Comparison of ENCODE assay signal across 26 cellular contexts in the genomic region with DNA sequence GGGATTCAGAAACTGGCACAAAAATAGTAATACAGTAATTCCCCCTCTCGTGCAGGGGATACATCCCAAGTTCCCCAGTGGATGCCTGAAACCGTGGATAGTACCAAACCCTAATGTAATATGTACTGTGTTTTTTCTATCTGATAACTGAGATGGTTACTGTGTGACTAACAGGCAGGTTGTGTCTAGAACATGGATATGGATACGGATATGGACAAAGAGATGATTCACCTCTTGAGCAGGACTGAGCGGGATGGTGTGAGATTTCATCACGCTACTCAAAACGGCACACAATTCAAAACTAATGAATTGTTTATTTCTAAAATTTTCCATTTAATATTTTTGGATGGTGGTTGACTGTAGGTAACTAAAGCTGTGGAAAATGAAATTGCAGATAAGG. TPM values are rescaled to one million over a fixed set of nuclear protein-coding genes. Genes with fewer than 3 reads are reported as not detected.
DNase-seq lines count a peak whose midpoint lies in the region; ATAC-seq, FAIRE-seq and TF ChIP-seq lines count a peak whose summit lies in the region.
"Had no signal": no experiment of that assay in that cellular context is flagged by ENCODE, and none has a peak within 500 bp of the region (broad histone marks: within the 10 kb centered on the region; RNA-seq: fewer than 3 reads in every experiment).

No MANE protein-coding gene starts in this region.

- H3K14ac ChIP-seq in IMR-90 (replicated peaks; ENCODE audit: low read depth, low read length) = no peak overlapping the region

- H2BK120ac ChIP-seq in IMR-90 (ENCODE audit: low read depth, low read length) = no peak overlapping the region

- H3K4me2 ChIP-seq in IMR-90 (ENCODE audit: low read depth, low read length) = no peak overlapping the region
- H3K4me2 ChIP-seq in keratinocyte (ENCODE audit: control insufficient read depth, extremely low read depth, insufficient read depth, low read depth, low read length) = peak overlapping the region; percentile 81
- H3K4me2 ChIP-seq: GM23338, KMS-11 had no signal

- H2AK9ac ChIP-seq in IMR-90 (replicated peaks; ENCODE audit: low read depth, low read length, poor library complexity) = no peak overlapping the region

- TF ChIP-seq POLR2A in IMR-90 (IDR thresholded peaks at IDR 0.05; ENCODE audit: low read depth, low read length) (no peak), stomach (IDR thresholded peaks at IDR 0.05) (no peak)

- POLR2A ChIA-PET in IMR-90 (lab: Charles Lee; ENCODE audit: unreplicated experiment) = no interaction called here

- H3K9me3 ChIP-seq in IMR-90 (ENCODE audit: control insufficient read depth, insufficient read depth, low read length) = no peaks in the 10 kb centered on the region
- H3K9me3 ChIP-seq in keratinocyte (ENCODE audit: control insufficient read depth, low read depth, low read length) = no peaks in the 10 kb centered on the region
- no peaks in the 10 kb centered on the region for H3K9me3 ChIP-seq in stomach
- H3K9me3 ChIP-seq: gastrocnemius medialis, mucosa of descending colon, SJSA1, upper lobe of right lung had no signal

- H4K20me1 ChIP-seq in IMR-90 (ENCODE audit: insufficient read depth, low read length) (peaks cover 10% of the 10 kb centered on the region), keratinocyte (ENCODE audit: control insufficient read depth, extremely low read depth, insufficient read depth, low read length) (no peaks in the 10 kb centered on the region)

- H3K36me3 ChIP-seq in IMR-90 (ENCODE audit: control insufficient read depth, insufficient read depth, low read length) = peaks cover 57% of the 10 kb centered on the region
- peaks cover 37 to 63% of the 10 kb centered on the region in 2 experiments for H3K36me3 ChIP-seq in keratinocyte (ENCODE audit: control insufficient read depth in 2 of 2, extremely low read depth in 1 of 2, insufficient read depth in 2 of 2, low read length in 2 of 2)
- peaks cover 57 to 78% (median 70%) of the 10 kb centered on the region in 4 donors for H3K36me3 ChIP-seq in stomach

- H4K91ac ChIP-seq in IMR-90 (ENCODE audit: insufficient read depth, low read depth, low read length) = no peak overlapping the region

- dilution Hi-C loops in IMR-90 (cut with HindIII; ENCODE audit: low sequenced_read_pairs, unreplicated experiment) = no loop called here
- dilution Hi-C loops in keratinocyte (cut with MboI; ENCODE audit: extremely low pct_ligation_motif_present, low sequenced_read_pairs) = no loop called here

- no peak overlapping the region for H3K18ac ChIP-seq in IMR-90 (ENCODE audit: low read depth, low read length)

- H2AK5ac ChIP-seq in IMR-90 (ENCODE audit: low read depth, low read length) = no peak overlapping the region

- in situ Hi-C loops in IMR-90 (cut with MboI; ENCODE audit: low sequenced_read_pairs) = loop anchor here (25.0 kb wide), 2 partner anchors 759 to 1641 kb away; partner anchors contain the start of gene SMAD4

- H2AFZ ChIP-seq in IMR-90 (replicated peaks; ENCODE audit: low read length, poor library complexity) (no peak overlapping the region), keratinocyte (ENCODE audit: control insufficient read depth, low read length) (peak overlapping the region; percentile 11)
- H2AFZ ChIP-seq: GM23338 had no signal

- peak; percentile 13 for DNase-seq in DMS53 treated with DMSO at 0.1 percent for 48 hours (lab: John Stamatoyannopoulos, UW; ENCODE audit: unreplicated experiment)
- peak; percentile 74 for DNase-seq in IMR-90
- peak; percentile 46 to 91 for DNase-seq in cardiac fibroblast (ENCODE audit: low read depth in 2 of 2)
- no peak for DNase-seq in keratinocyte (ENCODE audit: low read depth, low spot score)
- DNase-seq in urothelium cell line (ENCODE audit: low spot score) = no peak
- no peak for DNase-seq in HK-2 (ENCODE audit: unreplicated experiment)
- DNase-seq in stomach = no peak
- DNase-seq: activated effector memory CD4-positive, alpha-beta T cell treated with Interleukin-2 at 50 U/mL for 16 hours; CD4-positive, alpha-beta memory T cell; DMS79; effector memory CD8-positive, alpha-beta T cell; gastrocnemius medialis; mucosa of descending colon; NCI-H1092 treated with DMSO at 0.1 percent for 48 hours; NCI-H2107; NCI-H526; stimulated activated naive CD4-positive, alpha-beta T cell treated with Interleukin-2 at 50 U/mL for 16 hours; T-helper 9 cell; upper lobe of right lung had no signal

- no peak overlapping the region for H2BK5ac ChIP-seq in IMR-90 (ENCODE audit: low read depth, low read length, poor library complexity, severe bottlenecking)

- no peak for TF ChIP-seq CTCF in IMR-90 (conservative IDR thresholded peaks at IDR 0.05; ENCODE audit: low read depth, low read length)
- TF ChIP-seq CTCF in cardiac fibroblast (IDR thresholded peaks at IDR 0.05; ENCODE audit: low read depth, low read length) = no peak
- TF ChIP-seq CTCF in keratinocyte (optimal IDR thresholded peaks at IDR 0.05 in 1 of 3, IDR thresholded peaks at IDR 0.05 in 1 of 3, conservative IDR thresholded peaks at IDR 0.05 in 1 of 3; ENCODE audit: extremely low read depth in 1 of 3, insufficient read depth in 2 of 3, low read length in 3 of 3) = no peak
- TF ChIP-seq CTCF in stomach (IDR thresholded peaks at IDR 0.05) = no peak

- H3K4me3 ChIP-seq in IMR-90 (ENCODE audit: insufficient read depth, low read depth, low read length) (no peak overlapping the region), cardiac fibroblast (replicated peaks in 1 of 2; ENCODE audit: low read depth in 2 of 2, low read length in 2 of 2) (no peak overlapping the region), keratinocyte (ENCODE audit: control insufficient read depth in 2 of 3, extremely low read depth in 1 of 3, insufficient read depth in 2 of 3, low read depth in 1 of 3, low read length in 3 of 3) (peak overlapping the region in 2 of 3 experiments; percentile 19 to 100), stomach (no peak overlapping the region)
- H3K4me3 ChIP-seq: gastrocnemius medialis, GM23338, mucosa of descending colon, SJSA1, upper lobe of right lung had no signal

- H3K79me1 ChIP-seq in IMR-90 (ENCODE audit: low read depth in 1 of 2, low read length in 2 of 2) = peaks cover 16 to 55% of the 10 kb centered on the region in 2 experiments

- CTCF ChIA-PET in IMR-90 (lab: Yijun Ruan, JAX) = no interaction called here

- WGBS in IMR-90 (ENCODE audit: extremely low coverage in 2 of 2, insufficient read length in 1 of 2), 2 experiments = no CpG with 5 or more reads among the region's 6 CpGs
- WGBS in stomach, 5 donors = 79 to 89% (median 83%) methylated on average over 6 of the region's 6 CpGs

- no peak overlapping the region for H3K23ac ChIP-seq in IMR-90 (ENCODE audit: low read depth, low read length)

- peak; percentile 79 for FAIRE-seq in keratinocyte (lab: Jason Lieb, UNC)
- FAIRE-seq in urothelium cell line (lab: Jason Lieb, UNC) = no peak

- H3K27me3 ChIP-seq in IMR-90 (ENCODE audit: control insufficient read depth, insufficient read depth, low read length) (no peaks in the 10 kb centered on the region), keratinocyte (ENCODE audit: control insufficient read depth, extremely low read depth, insufficient read depth, low read length) (no peaks in the 10 kb centered on the region), stomach (no peaks in the 10 kb centered on the region)
- H3K27me3 ChIP-seq: gastrocnemius medialis, SJSA1, upper lobe of right lung had no signal

- intact Hi-C loops in IMR-90 (cut with micrococcal nuclease) = no loop called here
- intact Hi-C loops in stomach (cut with DNase I; ENCODE audit: low total_unique reads) = no loop called here

- H3K79me2 ChIP-seq in keratinocyte (ENCODE audit: control insufficient read depth, insufficient read depth, low read length) = peaks cover 60% of the 10 kb centered on the region

- no peak overlapping the region for H2BK20ac ChIP-seq in IMR-90 (ENCODE audit: low read depth, low read length)

- H3K4ac ChIP-seq in IMR-90 (ENCODE audit: low read depth, low read length) = no peak overlapping the region

- no peak overlapping the region for H3K56ac ChIP-seq in IMR-90 (ENCODE audit: extremely low read depth, insufficient read depth, low read length)

- no TSS peak for BruUV-seq in IMR-90 (replicated peaks; lab: Mats Ljungman, UMichigan)

- H3K27ac ChIP-seq in IMR-90 (ENCODE audit: insufficient read depth, low read length) = no peak overlapping the region
- H3K27ac ChIP-seq in keratinocyte (ENCODE audit: control insufficient read depth, insufficient read depth, low read length) = peak overlapping the region; percentile 93
- H3K27ac ChIP-seq in stomach = no peak overlapping the region
- H3K27ac ChIP-seq: gastrocnemius medialis, HL-60, KMS-11, SJSA1, upper lobe of right lung had no signal

- H4K5ac ChIP-seq in IMR-90 (ENCODE audit: low read depth, low read length) = no peak overlapping the region

- no peak overlapping the region for H3K9ac ChIP-seq in IMR-90 (ENCODE audit: low read depth, low read length)
- peak overlapping the region; percentile 60 for H3K9ac ChIP-seq in keratinocyte (ENCODE audit: control insufficient read depth, extremely low read depth, insufficient read depth, low read length)
- H3K9ac ChIP-seq: KMS-11 had no signal

- H3K4me1 ChIP-seq in IMR-90 (ENCODE audit: control insufficient read depth, insufficient read depth, low read length) (peaks cover 6% of the 10 kb centered on the region), keratinocyte (ENCODE audit: control insufficient read depth, extremely low read depth, insufficient read depth, low read length) (peaks cover 35% of the 10 kb centered on the region), stomach (peaks cover 24 to 47% (median 37%) of the 10 kb centered on the region in 4 donors)

- no peak overlapping the region for H4K8ac ChIP-seq in IMR-90 (ENCODE audit: low read depth in 2 of 2, low read length in 2 of 2)

- TF ChIP-seq RAD21 in IMR-90 (IDR thresholded peaks at IDR 0.05; ENCODE audit: low read length) = no peak

- TF ChIP-seq EP300 in stomach (IDR thresholded peaks at IDR 0.05) = no peak

- H3K9me1 ChIP-seq in IMR-90 (ENCODE audit: insufficient read depth, low read length) = peaks cover 17% of the 10 kb centered on the region; the same call in 1 of the 2 replicates
- peaks cover 3% of the 10 kb centered on the region for H3K9me1 ChIP-seq in keratinocyte (ENCODE audit: control insufficient read depth, extremely low read depth, insufficient read depth, low read length)

- ATAC-seq in IMR-90 (ENCODE audit: low read depth) (no peak), HG03457 (IDR thresholded peaks at IDR 0.05; ENCODE audit: unreplicated experiment) (no peak)
- ATAC-seq: activated CD4-positive, CD25-positive, alpha-beta regulatory T cell treated with anti-CD3 and anti-CD28 coated beads, Interleukin-2, amount 50 U/mL, for 24 hours; effector memory CD8-positive, alpha-beta T cell; gastrocnemius medialis; GM23338; left lobe of liver; mucosa of descending colon; upper lobe of right lung had no signal

- no peak overlapping the region for H2BK15ac ChIP-seq in IMR-90 (ENCODE audit: low read depth, low read length)

RNA-seq across cellular contexts. Expression of gene MBD1, which starts 3.4 kb away (rescaled TPM):
- total RNA-seq in IMR-90 (2012; rRNA removed) (31.7 TPM in 2 replicates), stomach (100 to 1,000 TPM in 1 of 5 donors, 10 to 100 TPM in 4; 54.6 to 162 (median 74.7) TPM)
- polyA plus RNA-seq in IMR-90 (2012; rRNA removed) (56.5 and 61.3 TPM in 2 replicates), keratinocyte (64.2 to 77.5 TPM (median 73.9 TPM) in 3 replicates), stomach (10 to 100 TPM; 27.0 to 32.2 (median 30.0) TPM)
- 50.3 and 57.0 TPM in 2 replicates for polyA plus RNA-seq in IMR-90 (2012; cell fraction: cytosol; rRNA removed)
- 228 and 398 TPM in 2 replicates for polyA plus RNA-seq in IMR-90 (2012; cell fraction: nucleus; rRNA removed; ENCODE audit: low replicate concordance)
- polyA plus RNA-seq in keratinocyte (2011; ENCODE audit: low read depth) = 50.0 TPM
- 46.4 and 65.0 TPM in 2 replicates for polyA plus RNA-seq in keratinocyte (2011; cell fraction: cytosol; rRNA removed)
- polyA plus RNA-seq in keratinocyte (2011; cell fraction: nucleus; rRNA removed) = 196 TPM in 2 replicates
- polyA plus RNA-seq in keratinocyte (2012; ENCODE audit: low replicate concordance) = 56.9 and 76.5 TPM in 2 replicates
- polyA minus RNA-seq in keratinocyte = 53.6 to 123 TPM (median 64.1 TPM) in 3 replicates
- 95.5 TPM for polyA minus RNA-seq in keratinocyte (2011; cell fraction: cytosol; rRNA and poly(A)+ RNA removed)
- polyA minus RNA-seq in keratinocyte (2011; cell fraction: nucleus; rRNA and poly(A)+ RNA removed) = 75.7 and 78.0 TPM in 2 replicates

RNA-seq across cellular contexts. Expression of gene CXXC1, which starts 9.6 kb away (rescaled TPM):
- 24.0 and 29.4 TPM in 2 replicates for total RNA-seq in IMR-90 (2012; rRNA removed)
- polyA plus RNA-seq in IMR-90 (2012; rRNA removed) = 66.2 and 81.6 TPM in 2 replicates
- 57.6 and 61.0 TPM in 2 replicates for polyA plus RNA-seq in IMR-90 (2012; cell fraction: cytosol; rRNA removed)
- 342 and 639 TPM in 2 replicates for polyA plus RNA-seq in IMR-90 (2012; cell fraction: nucleus; rRNA removed; ENCODE audit: low replicate concordance)
- polyA plus RNA-seq in keratinocyte = 33.6 to 49.0 TPM (median 44.1 TPM) in 3 replicates
- 112 TPM for polyA plus RNA-seq in keratinocyte (2011; ENCODE audit: low read depth)
- polyA plus RNA-seq in keratinocyte (2011; cell fraction: cytosol; rRNA removed) = 15.1 and 33.3 TPM in 2 replicates
- polyA plus RNA-seq in keratinocyte (2011; cell fraction: nucleus; rRNA removed) = 106 and 110 TPM in 2 replicates
- 52.2 and 56.7 TPM in 2 replicates for polyA plus RNA-seq in keratinocyte (2012; ENCODE audit: low replicate concordance)
- 29.1 to 50.9 TPM (median 37.0 TPM) in 3 replicates for polyA minus RNA-seq in keratinocyte
- polyA minus RNA-seq in keratinocyte (2011; cell fraction: cytosol; rRNA and poly(A)+ RNA removed) = 31.7 TPM
- 25.6 and 34.9 TPM in 2 replicates for polyA minus RNA-seq in keratinocyte (2011; cell fraction: nucleus; rRNA and poly(A)+ RNA removed)
- total RNA-seq in stomach = 100 to 1,000 TPM in 3 of 5 donors, 10 to 100 TPM in 2; 31.9 to 195 (median 112) TPM
- polyA plus RNA-seq in stomach = 10 to 100 TPM; 56.1 to 78.5 (median 64.4) TPM

RNA-seq across cellular contexts. Expression of gene CFAP53, which starts 11.6 kb away (rescaled TPM):
- under 0.01 TPM in 2 replicates for total RNA-seq in IMR-90 (2012; rRNA removed)
- 0.12 and 0.22 TPM in 2 replicates for polyA plus RNA-seq in IMR-90 (2012; rRNA removed)
- 0.08 and 0.12 TPM in 2 replicates for polyA plus RNA-seq in IMR-90 (2012; cell fraction: cytosol; rRNA removed)
- polyA plus RNA-seq in IMR-90 (2012; cell fraction: nucleus; rRNA removed; ENCODE audit: low replicate concordance) = 0.09 TPM in 1 of 2 replicates, not detected in the other
- polyA plus RNA-seq in keratinocyte = 0.44 to 0.70 TPM (median 0.59 TPM) in 3 replicates
- polyA plus RNA-seq in keratinocyte (2011; ENCODE audit: low read depth) = 45.5 TPM
- 0.29 and 0.40 TPM in 2 replicates for polyA plus RNA-seq in keratinocyte (2011; cell fraction: cytosol; rRNA removed)
- polyA plus RNA-seq in keratinocyte (2011; cell fraction: nucleus; rRNA removed) = 0.65 and 0.92 TPM in 2 replicates
- 0.50 and 5.9 TPM in 2 replicates for polyA plus RNA-seq in keratinocyte (2012; ENCODE audit: low replicate concordance)
- 0.19 TPM in 1 of 3 replicates, not detected in the others for polyA minus RNA-seq in keratinocyte
- not detected for polyA minus RNA-seq in keratinocyte (2011; cell fraction: cytosol; rRNA and poly(A)+ RNA removed)
- polyA minus RNA-seq in keratinocyte (2011; cell fraction: nucleus; rRNA and poly(A)+ RNA removed) = 0.21 TPM in 1 of 2 replicates, not detected in the other
- 1 to 10 TPM in 1 of 5 donors, not detected in 4; 4.1 TPM for total RNA-seq in stomach
- polyA plus RNA-seq in stomach = under 1 TPM; 0.25 to 0.85 (median 0.61) TPM
- total RNA-seq: GM23338, upper lobe of right lung had no signal

Comparison
In these comparisons a context has a peak if more than half of its experiments do, and no peak if none do; other contexts are left out.
1. DNase-seq: peak in DMS53 treated with DMSO at 0.1 percent for 48 hours (single experiment), IMR-90 (single experiment) and cardiac fibroblast (2 of 2); none in keratinocyte (single experiment), urothelium cell line (single experiment), HK-2 (single experiment) and stomach (single experiment).
2. H3K4me3 ChIP-seq: peak in keratinocyte (2 of 3); none in IMR-90 (single experiment), cardiac fibroblast (0 of 2) and stomach (0 of 4).